Comparison of ENCODE assay signal across 8 cellular contexts in genomic region chr11:46346886-46347636, GRCh38. TPM values are rescaled to one million over a fixed set of nuclear protein-coding genes. Genes with fewer than 3 reads are reported as not detected.
A peak's percentile ranks its signal among the peaks of the same experiment; 100 is the strongest.
DNase-seq lines count a peak whose midpoint lies in the region; ATAC-seq and TF ChIP-seq lines count a peak whose summit lies in the region.

TSS of gene DGKZ (plus strand) at chr11:46347463. CDS start at chr11:46347660, 197 bp downstream.

- H3K27me3 ChIP-seq in CD8-positive, alpha-beta T cell (ENCODE audit: insufficient read depth, low read length) = no peaks in the 10 kb centered on the region
- peaks cover 15% of the 10 kb centered on the region; the same call in 1 of the 2 replicates for H3K27me3 ChIP-seq in OCI-LY3 (ENCODE audit: low read depth, low read length)

- peak within 1 kb of the TSS; percentile 68 for H3K9ac ChIP-seq in OCI-LY3 (ENCODE audit: low read length)

- CTCF ChIA-PET in CD8-positive, alpha-beta T cell (lab: Charles Lee) = interaction anchor here (0.6 to 16.0 kb wide), 7 partner anchors 9 to 222 kb away, joined by 3 to 412 read pairs (median 3); no protein-coding TSS in a partner anchor

- H3K27ac ChIP-seq in CD8-positive, alpha-beta T cell (ENCODE audit: low read depth, low read length) = peak within 1 kb of the TSS; percentile 55
- H3K27ac ChIP-seq in OCI-LY3 (ENCODE audit: low read length) = no peak within 1 kb of the TSS

- H3K4me1 ChIP-seq in CD8-positive, alpha-beta T cell (ENCODE audit: insufficient read depth, low read length) = peaks cover 72% of the 10 kb centered on the region
- H3K4me1 ChIP-seq in OCI-LY3 (ENCODE audit: low read length) = peaks cover 34% of the 10 kb centered on the region
- peaks cover 18% of the 10 kb centered on the region for H3K4me1 ChIP-seq in mucosa of descending colon (ENCODE audit: low read depth)

- peaks cover 42% of the 10 kb centered on the region for H3K79me2 ChIP-seq in OCI-LY3 (ENCODE audit: low read length)

- peak within 1 kb of the TSS; percentile 90 for H3K27ac Mint-ChIP-seq in CD8-positive, alpha-beta T cell

- peak; percentile 83 to 96 (median 86) for DNase-seq in CD8-positive, alpha-beta T cell
- peak; percentile 86 for DNase-seq in activated T-cell treated with anti-CD3 and anti-CD28 coated beads for 24 hours (ENCODE audit: low read depth)
- peak; percentile 86 for DNase-seq in epithelial cell of esophagus (ENCODE audit: low read depth)
- peak; percentile 88 to 95 (median 93) for DNase-seq in mucosa of descending colon
- peak; percentile 82 for DNase-seq in stimulated activated CD8-positive, alpha-beta memory T cell treated with anti-CD3 and anti-CD28 coated beads, Interleukin-4, amount 100 ng/mL, for 24 hours (ENCODE audit: low read depth)

- POLR2A ChIA-PET in CD8-positive, alpha-beta T cell (lab: Charles Lee) = interaction anchor here (0.6 to 3.4 kb wide), 8 partner anchors 12 to 40 kb away, joined by 3 to 32 read pairs (median 7); no protein-coding TSS in a partner anchor

- H3K4me2 ChIP-seq in OCI-LY3 (ENCODE audit: low read length) = peak within 1 kb of the TSS; percentile 100

- H3K4me1 Mint-ChIP-seq in CD8-positive, alpha-beta T cell (ENCODE audit: low read depth) = peaks cover 79% of the 10 kb centered on the region

- peak within 1 kb of the TSS; percentile 72 for H3K4me3 ChIP-seq in CD8-positive, alpha-beta T cell (ENCODE audit: low read depth, low read length)
- H3K4me3 ChIP-seq in OCI-LY3 (ENCODE audit: low read length) (peak within 1 kb of the TSS; percentile 89), epithelial cell of esophagus (ENCODE audit: low read length) (peak within 1 kb of the TSS; percentile 72), mucosa of descending colon (peak within 1 kb of the TSS; percentile 63)

- no peak within 1 kb of the TSS for H2AFZ ChIP-seq in OCI-LY3 (ENCODE audit: low read depth, low read length)

- peak within 1 kb of the TSS; percentile 90 for H3K4me3 Mint-ChIP-seq in CD8-positive, alpha-beta T cell

- H3K9me3 Mint-ChIP-seq in CD8-positive, alpha-beta T cell = no peaks in the 10 kb centered on the region

- peak; percentile 80 for ATAC-seq in CD8-positive, alpha-beta T cell
- ATAC-seq in GM19372 (IDR thresholded peaks at IDR 0.05; ENCODE audit: low read depth, unreplicated experiment) (peak; percentile 73), HG03521 (IDR thresholded peaks at IDR 0.05; ENCODE audit: unreplicated experiment) (peak; percentile 66), mucosa of descending colon (peak; percentile 92)

- H3K27me3 Mint-ChIP-seq in CD8-positive, alpha-beta T cell (ENCODE audit: low read depth) = no peaks in the 10 kb centered on the region

- intact Hi-C loops in CD8-positive, alpha-beta T cell (cut with DNase I, micrococcal nuclease) = loop anchor here (1.0 to 10.0 kb wide), 13 partner anchors 14 to 588 kb away; partner anchors contain the start of genes PHF21A (in 2 of the 2), AMBRA1 (in 1 of the 2), ARHGAP1 (in 1 of the 2) and ATG13 (in 1 of the 2)
- intact Hi-C loops in mucosa of descending colon (cut with DNase I, micrococcal nuclease) = no loop called here

- no peaks in the 10 kb centered on the region for H3K36me3 ChIP-seq in CD8-positive, alpha-beta T cell (ENCODE audit: insufficient read depth, low read length)
- H3K36me3 ChIP-seq in OCI-LY3 (replicated peaks; ENCODE audit: low read depth, low read length) (peaks cover 3% of the 10 kb centered on the region), mucosa of descending colon (ENCODE audit: low read depth) (no peaks in the 10 kb centered on the region)

- no peaks in the 10 kb centered on the region for H3K9me3 ChIP-seq in CD8-positive, alpha-beta T cell (ENCODE audit: low read length)
- no peaks in the 10 kb centered on the region for H3K9me3 ChIP-seq in OCI-LY3 (ENCODE audit: insufficient read depth, low read length)
- H3K9me3 ChIP-seq in mucosa of descending colon = no peaks in the 10 kb centered on the region

- TF ChIP-seq CTCF in CD8-positive, alpha-beta T cell (IDR thresholded peaks at IDR 0.05) = peak; percentile 55
- TF ChIP-seq CTCF in OCI-LY3 (IDR thresholded peaks at IDR 0.05; ENCODE audit: low read depth, low read length) = peak; percentile 42
- peak; percentile 30 for TF ChIP-seq CTCF in epithelial cell of esophagus (IDR thresholded peaks at IDR 0.05; ENCODE audit: insufficient read depth, low read depth, low read length, missing control alignments)
- TF ChIP-seq CTCF in mucosa of descending colon (IDR thresholded peaks at IDR 0.05) = peak; percentile 99

- H4K20me1 ChIP-seq in OCI-LY3 (ENCODE audit: insufficient read depth, low read length) = peaks cover 6% of the 10 kb centered on the region; the same call in 1 of the 2 replicates

- peaks cover 18% of the 10 kb centered on the region for H3K36me3 Mint-ChIP-seq in CD8-positive, alpha-beta T cell

RNA-seq across cellular contexts. Expression of gene DGKZ, which starts in this region (rescaled TPM):
- total RNA-seq in CD8-positive, alpha-beta T cell = 100 to 1,000 TPM; 131 to 135 TPM
- 10 to 100 TPM; 41.2 to 49.6 (median 47.2) TPM for total RNA-seq in mucosa of descending colon

Comparison
In these comparisons a context has a peak if more than half of its experiments do, and no peak if none do; other contexts are left out.
1. CTCF ChIP-seq: peak in every context shown above with its lines; median percentile 99 in mucosa of descending colon; 55 in CD8-positive, alpha-beta T cell; 42 in OCI-LY3; 30 in epithelial cell of esophagus.
2. intact Hi-C loops: an anchor here in CD8-positive, alpha-beta T cell (1.0 to 10.0 kb wide); none called in mucosa of descending colon.